8 cellular contexts compared by ENCODE assay signal in the genomic region with DNA sequence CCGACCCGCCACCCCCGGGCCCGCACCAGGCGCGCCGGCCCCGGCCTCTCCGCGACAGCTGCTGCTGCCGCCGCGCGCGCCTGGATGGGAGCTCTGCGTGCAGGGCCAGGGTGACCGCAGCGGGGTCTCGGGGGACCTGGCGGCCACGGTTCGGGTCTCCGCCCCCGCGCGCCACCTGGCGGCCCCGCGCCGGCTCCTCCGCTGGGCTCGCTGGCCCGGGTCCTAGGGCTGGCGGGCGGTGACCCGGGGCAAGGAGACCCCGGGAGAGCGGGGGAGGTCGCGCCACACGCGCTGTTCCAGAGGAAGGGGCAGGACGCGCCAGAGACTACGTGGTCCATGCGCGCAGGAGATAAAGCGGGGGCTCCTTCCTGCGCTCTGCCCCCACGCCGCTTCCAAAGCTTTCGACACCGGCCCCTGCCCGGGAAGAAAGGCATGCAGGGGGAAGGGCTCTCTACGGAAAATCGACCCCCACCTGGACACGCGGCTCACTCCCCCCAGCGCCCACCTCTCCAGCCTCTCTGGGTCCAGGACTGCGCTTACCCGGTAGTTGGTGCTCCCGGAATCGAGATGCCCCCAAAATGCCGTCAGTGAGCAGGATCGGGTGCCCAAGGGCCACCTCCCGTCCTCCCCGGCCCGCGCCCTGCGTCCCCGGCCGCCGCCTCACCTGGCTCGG. TPM values are rescaled to one million over a fixed set of nuclear protein-coding genes. Genes with fewer than 3 reads are reported as not detected.
DNase-seq lines count a peak whose midpoint lies in the region; ATAC-seq and TF ChIP-seq lines count a peak whose summit lies in the region.

No MANE protein-coding gene starts in this region.

- 0% methylated on average over 9 of the region's 74 CpGs for WGBS in right lobe of liver (ENCODE audit: insufficient coverage, low coverage, low lambda C conversion rate, missing lambda C conversion rate)

- CTCF ChIA-PET in activated CD8-positive, alpha-beta T cell treated with anti-CD3 and anti-CD28 coated beads, Interleukin-2, amount 10 ng/mL, durations not matched to agents 7 days and 5 days (lab: Charles Lee), result no interaction called here

- POLR2A ChIA-PET in activated CD8-positive, alpha-beta T cell treated with anti-CD3 and anti-CD28 coated beads, Interleukin-2, amount 10 ng/mL, durations not matched to agents 7 days and 5 days (lab: Charles Lee), result no interaction called here

- H3K9me3 ChIP-seq in right lobe of liver, result no peaks in the 10 kb centered on the region

- peak; percentile 47 for DNase-seq in AG20443 (ENCODE audit: low spot score)
- DNase-seq in brain microvascular endothelial cell, result no peak
- DNase-seq in right lobe of liver, result peak in 2 of 3 donors; percentile 61 to 66
- DNase-seq in activated CD8-positive, alpha-beta T cell treated with anti-CD3 and anti-CD28 coated beads, Interleukin-2, amount 10 ng/mL, durations not matched to agents 7 days and 5 days, result no peak
- no peak for DNase-seq in activated T-cell treated with anti-CD3 and anti-CD28 coated beads, Interleukin-2, amount 50 U/mL, for 48 hours
- DNase-seq in SHP77 treated with DMSO at 0.1 percent for 48 hours (lab: John Stamatoyannopoulos, UW), result no peak
- DNase-seq in T-helper 9 cell, result no peak

- H3K4me1 ChIP-seq in right lobe of liver, result peaks cover 0 to 24% (median 9%) of the 10 kb centered on the region in 4 donors

- no peak overlapping the region for H3K27ac Mint-ChIP-seq in activated CD8-positive, alpha-beta T cell treated with anti-CD3 and anti-CD28 coated beads, Interleukin-2, amount 10 ng/mL, durations not matched to agents 7 days and 5 days

- in situ Hi-C loops in brain microvascular endothelial cell (cut with HindIII; ENCODE audit: low pct_ligation_motif_present, low sequenced_read_pairs), result no loop called here

- H3K36me3 Mint-ChIP-seq in activated CD8-positive, alpha-beta T cell treated with anti-CD3 and anti-CD28 coated beads, Interleukin-2, amount 10 ng/mL, durations not matched to agents 7 days and 5 days (ENCODE audit: low read depth), result no peaks in the 10 kb centered on the region

- TF ChIP-seq CTCF in brain microvascular endothelial cell (IDR thresholded peaks at IDR 0.05; ENCODE audit: low read depth, low read length, missing control alignments), result peak; percentile 15
- peak; percentile 47 to 80 (median 60) for TF ChIP-seq CTCF in right lobe of liver (IDR thresholded peaks at IDR 0.05)

- peak; percentile 54 for ATAC-seq in HG02759 (IDR thresholded peaks at IDR 0.05; ENCODE audit: unreplicated experiment)
- ATAC-seq in right lobe of liver, result peak; percentile 36 to 57 (median 50)
- ATAC-seq in activated CD8-positive, alpha-beta T cell treated with anti-CD3 and anti-CD28 coated beads, Interleukin-2, amount 10 ng/mL, durations not matched to agents 7 days and 5 days, result no peak

- H3K27me3 ChIP-seq in brain microvascular endothelial cell (replicated peaks) (peaks cover 32% of the 10 kb centered on the region), right lobe of liver (no peaks in the 10 kb centered on the region)

- no peaks in the 10 kb centered on the region for H3K4me1 Mint-ChIP-seq in activated CD8-positive, alpha-beta T cell treated with anti-CD3 and anti-CD28 coated beads, Interleukin-2, amount 10 ng/mL, durations not matched to agents 7 days and 5 days (ENCODE audit: low read depth)

- H3K4me3 ChIP-seq in brain microvascular endothelial cell (ENCODE audit: low read depth, low read length) (peak overlapping the region; percentile 35), right lobe of liver (peak overlapping the region; percentile 59 to 86 (median 74))

- no peaks in the 10 kb centered on the region for H3K36me3 ChIP-seq in brain microvascular endothelial cell (replicated peaks)
- no peaks in the 10 kb centered on the region for H3K36me3 ChIP-seq in right lobe of liver

- no peak overlapping the region for H3K4me3 Mint-ChIP-seq in activated CD8-positive, alpha-beta T cell treated with anti-CD3 and anti-CD28 coated beads, Interleukin-2, amount 10 ng/mL, durations not matched to agents 7 days and 5 days

- no peak overlapping the region for H3K27ac ChIP-seq in brain microvascular endothelial cell
- peak overlapping the region; percentile 69 to 97 (median 81) for H3K27ac ChIP-seq in right lobe of liver

- TF ChIP-seq POLR2A in right lobe of liver (IDR thresholded peaks at IDR 0.05), result no peak

- intact Hi-C loops in right lobe of liver (cut with DNase I), result no loop called here

- peaks cover 37% of the 10 kb centered on the region for H3K27me3 Mint-ChIP-seq in activated CD8-positive, alpha-beta T cell treated with anti-CD3 and anti-CD28 coated beads, Interleukin-2, amount 10 ng/mL, durations not matched to agents 7 days and 5 days (ENCODE audit: low read depth)

- H3K9me3 Mint-ChIP-seq in activated CD8-positive, alpha-beta T cell treated with anti-CD3 and anti-CD28 coated beads, Interleukin-2, amount 10 ng/mL, durations not matched to agents 7 days and 5 days (ENCODE audit: insufficient read depth), result no peaks in the 10 kb centered on the region

RNA-seq across cellular contexts. Expression of gene SHANK2, which starts 0.5 kb away (rescaled TPM):
- total RNA-seq in right lobe of liver, result 10 to 100 TPM; 21.9 to 50.3 (median 30.9) TPM
- not detected for total RNA-seq in activated CD8-positive, alpha-beta T cell treated with anti-CD3 and anti-CD28 coated beads, Interleukin-2, amount 10 ng/mL, durations not matched to agents 7 days and 5 days

Comparison
In these comparisons a context has a peak if more than half of its experiments do, and no peak if none do; other contexts are left out.
1. DNase-seq: peak in AG20443 (single experiment) and right lobe of liver (2 of 3); none in brain microvascular endothelial cell (single experiment), activated CD8-positive, alpha-beta T cell treated with anti-CD3 and anti-CD28 coated beads, Interleukin-2, amount 10 ng/mL, durations not matched to agents 7 days and 5 days (single experiment), activated T-cell treated with anti-CD3 and anti-CD28 coated beads, Interleukin-2, amount 50 U/mL, for 48 hours (0 of 2), SHP77 treated with DMSO at 0.1 percent for 48 hours (single experiment) and T-helper 9 cell (single experiment).
2. RNA of gene SHANK2, which starts 0.5 kb away (total RNA-seq): 21.9 to 50.3 TPM in right lobe of liver; not detected in activated CD8-positive, alpha-beta T cell treated with anti-CD3 and anti-CD28 coated beads, Interleukin-2, amount 10 ng/mL, durations not matched to agents 7 days and 5 days; every median in the first group is over 10 times any median in the second.